Comparison of ENCODE assay signal across 26 cellular contexts in genomic region chr2:147086715-147087114, GRCh38.
"Had no signal": no experiment of that assay in that cellular context is flagged by ENCODE, and none has a peak within 500 bp of the region (broad histone marks: within the 10 kb centered on the region; RNA-seq: fewer than 3 reads in every experiment).

No MANE protein-coding gene starts in this region.

- H3K27me3 ChIP-seq: dorsolateral prefrontal cortex, esophagus squamous epithelium, gastrocnemius medialis, heart left ventricle, hepatocyte, neutrophil, right atrium auricular region, sigmoid colon, testis, tibial nerve, upper lobe of left lung had no signal

- H3K36me3 ChIP-seq: esophagus squamous epithelium, gastrocnemius medialis, heart left ventricle, lower lobe of right lung, neutrophil, prostate gland, right atrium auricular region, sigmoid colon, tibial nerve, upper lobe of left lung had no signal

- H3K4me3 ChIP-seq: dorsolateral prefrontal cortex, esophagus squamous epithelium, gastrocnemius medialis, heart left ventricle, hepatocyte, lower lobe of right lung, prostate gland, right atrium auricular region, sigmoid colon, testis, tibial nerve, upper lobe of left lung had no signal

- H3K4me1 Mint-ChIP-seq: memory B cell; natural killer cell; stimulated activated effector memory CD8-positive, alpha-beta T cell treated with anti-CD3 and anti-CD28 coated beads, Interleukin-12 subunit alpha, Interleukin-12 subunit beta, amount 100 ng/mL, for 72 hours had no signal

- H3K9me3 Mint-ChIP-seq: memory B cell; natural killer cell; neural crest cell; stimulated activated effector memory CD8-positive, alpha-beta T cell treated with anti-CD3 and anti-CD28 coated beads, Interleukin-12 subunit alpha, Interleukin-12 subunit beta, amount 100 ng/mL, for 72 hours had no signal

- H3K27me3 Mint-ChIP-seq: memory B cell had no signal

- H3K27ac ChIP-seq: dorsolateral prefrontal cortex, esophagus squamous epithelium, gastrocnemius medialis, heart left ventricle, hepatocyte, lower lobe of right lung, neutrophil, prostate gland, right atrium auricular region, sigmoid colon, testis, tibial nerve, upper lobe of left lung had no signal

- H3K36me3 Mint-ChIP-seq: memory B cell; natural killer cell; stimulated activated effector memory CD8-positive, alpha-beta T cell treated with anti-CD3 and anti-CD28 coated beads, Interleukin-12 subunit alpha, Interleukin-12 subunit beta, amount 100 ng/mL, for 72 hours had no signal

- H3K9me3 ChIP-seq: esophagus squamous epithelium, gastrocnemius medialis, heart left ventricle, lower lobe of right lung, neutrophil, prostate gland, right atrium auricular region, sigmoid colon, testis, tibial nerve, upper lobe of left lung had no signal

- H3K4me3 Mint-ChIP-seq: memory B cell; natural killer cell; neural crest cell; stimulated activated effector memory CD8-positive, alpha-beta T cell treated with anti-CD3 and anti-CD28 coated beads, Interleukin-12 subunit alpha, Interleukin-12 subunit beta, amount 100 ng/mL, for 72 hours had no signal

- H3K4me1 ChIP-seq: gastrocnemius medialis, lower lobe of right lung, prostate gland, right atrium auricular region, sigmoid colon, testis, upper lobe of left lung had no signal

- DNase-seq: central memory CD4-positive, alpha-beta T cell; dorsolateral prefrontal cortex; effector CD4-positive, alpha-beta T cell; esophagus squamous epithelium; gastrocnemius medialis; heart left ventricle; left colon; left ventricle myocardium superior; lower lobe of right lung; natural killer cell; sigmoid colon; stimulated activated CD4-positive, alpha-beta T cell treated with anti-CD3 and anti-CD28 coated beads, Interleukin-2, amount 100 ng/mL, for 24 hours; stimulated activated CD4-positive, alpha-beta T cell treated with anti-CD3 and anti-CD28 coated beads, Interleukin-4, amount 100 ng/mL, for 24 hours; stimulated activated naive CD8-positive, alpha-beta T cell treated with anti-CD3 and anti-CD28 coated beads, Interleukin-15, Interleukin-2, amounts not matched to agents 100 U/mL and 50 U/mL, for 24 hours; substantia nigra; testis; upper lobe of left lung had no signal

- FAIRE-seq: urothelium cell line had no signal

- H3K27ac Mint-ChIP-seq: memory B cell; natural killer cell; stimulated activated effector memory CD8-positive, alpha-beta T cell treated with anti-CD3 and anti-CD28 coated beads, Interleukin-12 subunit alpha, Interleukin-12 subunit beta, amount 100 ng/mL, for 72 hours had no signal
